Comparison of ENCODE assay signal across 30 cellular contexts in genomic region chr9:135617538-135617900, GRCh38. TPM values are rescaled to one million over a fixed set of nuclear protein-coding genes. Genes with fewer than 3 reads are reported as not detected.
"Had no signal": no experiment of that assay in that cellular context is flagged by ENCODE, and none has a peak within 500 bp of the region (broad histone marks: within the 10 kb centered on the region; RNA-seq: fewer than 3 reads in every experiment).

No MANE protein-coding gene starts in this region.

- ATAC-seq: naive thymus-derived CD4-positive, alpha-beta T cell; natural killer cell; psoas muscle; right lobe of liver; stimulated activated effector memory CD8-positive, alpha-beta T cell treated with anti-CD3 and anti-CD28 coated beads, Interleukin-12 subunit alpha, Interleukin-12 subunit beta, amount 100 ng/mL, for 72 hours; stimulated activated naive CD8-positive, alpha-beta T cell treated with anti-CD3 and anti-CD28 coated beads, Interleukin-15, amount 100 ng/mL, for 72 hours; stimulated activated naive CD8-positive, alpha-beta T cell treated with anti-CD3 and anti-CD28 coated beads, Interleukin-15, Interleukin-2, amounts not matched to agents 100 U/mL and 50 U/mL, for 24 hours had no signal

- H2AFZ ChIP-seq: neural progenitor cell, parathyroid adenoma had no signal

- DNase-seq: naive thymus-derived CD4-positive, alpha-beta T cell; natural killer cell; nucleus accumbens; ovary; psoas muscle; right lobe of liver; sigmoid colon; small intestine; stimulated activated CD4-positive, alpha-beta T cell treated with anti-CD3 and anti-CD28 coated beads, Interleukin-15, amount 100 ng/mL, for 24 hours; stimulated activated CD4-positive, alpha-beta T cell treated with anti-CD3 and anti-CD28 coated beads, Interleukin-2, amount 100 ng/mL, for 24 hours; stimulated activated CD4-positive, alpha-beta T cell treated with anti-CD3 and anti-CD28 coated beads, Interleukin-2, amount 100 ng/mL, for 48 hours; stimulated activated CD4-positive, alpha-beta T cell treated with anti-CD3 and anti-CD28 coated beads, Interleukin-4, amount 100 ng/mL, for 24 hours; stimulated activated naive CD4-positive, alpha-beta T cell; stimulated activated naive CD8-positive, alpha-beta T cell treated with anti-CD3 and anti-CD28 coated beads, Interleukin-15, amount 100 ng/mL, for 72 hours; stimulated activated naive CD8-positive, alpha-beta T cell treated with anti-CD3 and anti-CD28 coated beads, Interleukin-15, Interleukin-2, amounts not matched to agents 100 U/mL and 50 U/mL, for 24 hours; substantia nigra; transverse colon had no signal

- H3K9ac ChIP-seq: neural progenitor cell, parathyroid adenoma had no signal

- H3K27ac Mint-ChIP-seq: naive thymus-derived CD4-positive, alpha-beta T cell; natural killer cell; nephron; neural progenitor cell; progenitor cell of endocrine pancreas; stimulated activated effector memory CD8-positive, alpha-beta T cell treated with anti-CD3 and anti-CD28 coated beads, Interleukin-12 subunit alpha, Interleukin-12 subunit beta, amount 100 ng/mL, for 72 hours had no signal

- H3K36me3 Mint-ChIP-seq: naive thymus-derived CD4-positive, alpha-beta T cell; natural killer cell; neural progenitor cell; stimulated activated effector memory CD8-positive, alpha-beta T cell treated with anti-CD3 and anti-CD28 coated beads, Interleukin-12 subunit alpha, Interleukin-12 subunit beta, amount 100 ng/mL, for 72 hours had no signal

- H3K4me3 ChIP-seq: neural progenitor cell, ovary, psoas muscle, right lobe of liver, sigmoid colon, suprapubic skin, testis, tibial artery, transverse colon, upper lobe of left lung, vagina had no signal

- H3K4me2 ChIP-seq: neural progenitor cell had no signal

- H3K9me3 Mint-ChIP-seq: natural killer cell; nephron; neural progenitor cell; stimulated activated effector memory CD8-positive, alpha-beta T cell treated with anti-CD3 and anti-CD28 coated beads, Interleukin-12 subunit alpha, Interleukin-12 subunit beta, amount 100 ng/mL, for 72 hours; stimulated activated naive CD8-positive, alpha-beta T cell treated with anti-CD3 and anti-CD28 coated beads, Interleukin-15, amount 100 ng/mL, for 72 hours had no signal

- H3K36me3 ChIP-seq: neural progenitor cell, neutrophil, ovary, right lobe of liver, sigmoid colon, suprapubic skin, tibial artery, transverse colon, upper lobe of left lung, vagina had no signal

- H3K9me3 ChIP-seq: neutrophil, ovary, psoas muscle, right lobe of liver, sigmoid colon, suprapubic skin, testis, tibial artery, transverse colon, upper lobe of left lung, vagina had no signal

- H3K27me3 ChIP-seq: neural progenitor cell, neutrophil, ovary, right lobe of liver, testis, upper lobe of left lung, vagina had no signal

- H3K79me2 ChIP-seq: parathyroid adenoma had no signal

- H3K27ac ChIP-seq: neural progenitor cell, neutrophil, ovary, parathyroid adenoma, psoas muscle, right lobe of liver, sigmoid colon, suprapubic skin, testis, tibial artery, transverse colon, upper lobe of left lung, vagina had no signal

- H3K4me1 ChIP-seq: neural progenitor cell, parathyroid adenoma, psoas muscle, right lobe of liver, sigmoid colon, suprapubic skin, testis, tibial artery, transverse colon, upper lobe of left lung, vagina had no signal

- H3K4me1 Mint-ChIP-seq: naive thymus-derived CD4-positive, alpha-beta T cell; natural killer cell; nephron; neural progenitor cell; stimulated activated effector memory CD8-positive, alpha-beta T cell treated with anti-CD3 and anti-CD28 coated beads, Interleukin-12 subunit alpha, Interleukin-12 subunit beta, amount 100 ng/mL, for 72 hours; stimulated activated naive CD8-positive, alpha-beta T cell treated with anti-CD3 and anti-CD28 coated beads, Interleukin-15, amount 100 ng/mL, for 72 hours had no signal

- H3K4me3 Mint-ChIP-seq: naive thymus-derived CD4-positive, alpha-beta T cell; natural killer cell; nephron; neural progenitor cell; stimulated activated effector memory CD8-positive, alpha-beta T cell treated with anti-CD3 and anti-CD28 coated beads, Interleukin-12 subunit alpha, Interleukin-12 subunit beta, amount 100 ng/mL, for 72 hours; stimulated activated naive CD8-positive, alpha-beta T cell treated with anti-CD3 and anti-CD28 coated beads, Interleukin-15, amount 100 ng/mL, for 72 hours had no signal

RNA-seq across cellular contexts. Expression of gene GLT6D1, which starts 21.8 kb away (rescaled TPM):
- polyA plus RNA-seq: naive thymus-derived CD4-positive, alpha-beta T cell; neural cell; ovary; psoas muscle; sigmoid colon; small intestine had no signal

RNA-seq across cellular contexts. Expression of gene LCN9, which starts 45.6 kb away (rescaled TPM):
- polyA plus RNA-seq: naive thymus-derived CD4-positive, alpha-beta T cell; ovary; psoas muscle; sigmoid colon; small intestine; thymus had no signal

RNA-seq across cellular contexts. Expression of gene PAEP, which starts 56.0 kb away (rescaled TPM):
- polyA plus RNA-seq: naive thymus-derived CD4-positive, alpha-beta T cell; neural cell; psoas muscle; sigmoid colon; small intestine had no signal
